8 cellular contexts compared by ENCODE assay signal in genomic region chr16:31333686-31334649, GRCh38. TPM values are rescaled to one million over a fixed set of nuclear protein-coding genes. Genes with fewer than 3 reads are reported as not detected.
A peak's percentile ranks its signal among the peaks of the same experiment; 100 is the strongest.
DNase-seq lines count a peak whose midpoint lies in the region; ATAC-seq and TF ChIP-seq lines count a peak whose summit lies in the region.
"Had no signal": no experiment of that assay in that cellular context is flagged by ENCODE, and none has a peak within 500 bp of the region (broad histone marks: within the 10 kb centered on the region; RNA-seq: fewer than 3 reads in every experiment).

No MANE protein-coding gene starts in this region.

- peak; percentile 54 for DNase-seq in ELF-1 (ENCODE audit: low read depth, low spot score)
- peak; percentile 41 for DNase-seq in NOMO-1 treated with DMSO at 0.1 percent for 48 hours (lab: John Stamatoyannopoulos, UW; ENCODE audit: unreplicated experiment)
- DNase-seq in chondrocyte (ENCODE audit: low spot score): no peak
- DNase-seq in natural killer cell treated with Interleukin-12 subunit alpha and Interleukin-12 subunit beta and Interleukin-15 and Interleukin-18, amount 100 ng/mL, for 72 hours (ENCODE audit: low spot score): no peak
- DNase-seq in ureter (ENCODE audit: low spot score): no peak

- peak; percentile 36 for TF ChIP-seq CTCF in chondrocyte (IDR thresholded peaks at IDR 0.05)

- H3K27me3 Mint-ChIP-seq in chondrocyte (ENCODE audit: low read depth): peaks cover 43% of the 10 kb centered on the region
- H3K27me3 Mint-ChIP-seq in natural killer cell treated with Interleukin-12 subunit alpha and Interleukin-12 subunit beta and Interleukin-15 and Interleukin-18, amount 100 ng/mL, for 72 hours: peaks cover 3 to 4% of the 10 kb centered on the region in 2 donors

- H3K36me3 Mint-ChIP-seq in chondrocyte (ENCODE audit: low read depth): no peaks in the 10 kb centered on the region
- peaks cover 7% of the 10 kb centered on the region for H3K36me3 Mint-ChIP-seq in natural killer cell treated with Interleukin-12 subunit alpha and Interleukin-12 subunit beta and Interleukin-15 and Interleukin-18, amount 100 ng/mL, for 72 hours

- peaks cover under 1% of the 10 kb centered on the region for H3K9me3 Mint-ChIP-seq in chondrocyte (ENCODE audit: low read depth)
- H3K9me3 Mint-ChIP-seq in natural killer cell treated with Interleukin-12 subunit alpha and Interleukin-12 subunit beta and Interleukin-15 and Interleukin-18, amount 100 ng/mL, for 72 hours: no peaks in the 10 kb centered on the region

- ATAC-seq in GM21619 (IDR thresholded peaks at IDR 0.05; ENCODE audit: unreplicated experiment) (peak; percentile 73), GM21737 (IDR thresholded peaks at IDR 0.05; ENCODE audit: unreplicated experiment) (no peak)
- ATAC-seq in natural killer cell treated with Interleukin-12 subunit alpha and Interleukin-12 subunit beta and Interleukin-15 and Interleukin-18, amount 100 ng/mL, for 72 hours: peak; percentile 76

- H3K27ac Mint-ChIP-seq in chondrocyte (ENCODE audit: unreplicated experiment): no peak overlapping the region
- peak overlapping the region in 1 of 2 donors; percentile 63 for H3K27ac Mint-ChIP-seq in natural killer cell treated with Interleukin-12 subunit alpha and Interleukin-12 subunit beta and Interleukin-15 and Interleukin-18, amount 100 ng/mL, for 72 hours

- peaks cover 3% of the 10 kb centered on the region for H3K4me1 Mint-ChIP-seq in chondrocyte (ENCODE audit: low read depth)
- H3K4me1 Mint-ChIP-seq in natural killer cell treated with Interleukin-12 subunit alpha and Interleukin-12 subunit beta and Interleukin-15 and Interleukin-18, amount 100 ng/mL, for 72 hours (ENCODE audit: low read depth in 2 of 2): peaks cover 11 to 27% of the 10 kb centered on the region in 2 donors

- H3K4me3 Mint-ChIP-seq in chondrocyte (ENCODE audit: unreplicated experiment): no peak overlapping the region
- no peak overlapping the region for H3K4me3 Mint-ChIP-seq in natural killer cell treated with Interleukin-12 subunit alpha and Interleukin-12 subunit beta and Interleukin-15 and Interleukin-18, amount 100 ng/mL, for 72 hours

RNA-seq across cellular contexts. Expression of gene ITGAX, which starts 21.0 kb away (rescaled TPM):
- total RNA-seq in chondrocyte (not detected in 3 replicates), ureter (9.6 TPM)
- total RNA-seq in natural killer cell treated with Interleukin-12 subunit alpha and Interleukin-12 subunit beta and Interleukin-15 and Interleukin-18, amount 100 ng/mL, for 72 hours: 100 to 1,000 TPM in 1 of 2 donors, 10 to 100 TPM in 1; 62.1 to 124 TPM

RNA-seq across cellular contexts. Expression of gene ITGAD, which starts 59.2 kb away (rescaled TPM):
- total RNA-seq in chondrocyte (not detected in 3 replicates), ureter (not detected)
- total RNA-seq in natural killer cell treated with Interleukin-12 subunit alpha and Interleukin-12 subunit beta and Interleukin-15 and Interleukin-18, amount 100 ng/mL, for 72 hours: under 1 TPM in 1 of 2 donors, not detected in 1; 0.47 TPM
- total RNA-seq: T-helper 1 cell treated with Interleukin-12 subunit alpha and Interleukin-12 subunit beta and Interleukin-4 antibody, amounts not matched to agents 30 ng/mL and 1 ng/mL, for 36 hours had no signal

Comparison
In these comparisons a context has a peak if more than half of its experiments do, and no peak if none do; other contexts are left out.
1. DNase-seq: peak in ELF-1 (single experiment) and NOMO-1 treated with DMSO at 0.1 percent for 48 hours (single experiment); none in chondrocyte (single experiment), natural killer cell treated with Interleukin-12 subunit alpha and Interleukin-12 subunit beta and Interleukin-15 and Interleukin-18, amount 100 ng/mL, for 72 hours (single experiment) and ureter (single experiment).
2. RNA of gene ITGAX, which starts 21.0 kb away (total RNA-seq): 62.1 to 124 TPM in natural killer cell treated with Interleukin-12 subunit alpha and Interleukin-12 subunit beta and Interleukin-15 and Interleukin-18, amount 100 ng/mL, for 72 hours and 9.6 TPM in ureter (single experiment); not detected in chondrocyte; every median in the first group is over 10 times any median in the second.